Comparison of ENCODE assay signal across 17 cellular contexts in the genomic region with DNA sequence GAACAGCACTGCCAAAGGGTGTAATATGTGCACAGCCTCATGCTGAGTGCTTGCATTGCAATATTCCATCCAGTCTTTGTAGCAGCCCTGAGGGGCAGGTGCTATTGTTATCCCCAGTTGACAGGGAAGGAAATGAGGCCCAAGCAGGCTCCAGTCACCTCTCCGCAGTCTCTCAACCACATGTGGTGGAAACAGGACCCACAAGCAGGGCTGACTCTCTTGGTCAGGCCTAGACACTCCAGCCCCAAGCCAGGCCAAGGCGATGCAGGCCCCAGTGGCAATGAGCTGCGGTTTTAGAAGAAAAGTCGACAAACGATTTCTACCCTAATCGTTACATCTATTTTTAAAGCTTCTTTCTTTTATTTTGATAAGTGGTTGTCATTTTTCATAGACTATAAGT.
"Had no signal": no experiment of that assay in that cellular context is flagged by ENCODE, and none has a peak within 500 bp of the region (broad histone marks: within the 10 kb centered on the region; RNA-seq: fewer than 3 reads in every experiment).

No MANE protein-coding gene starts in this region.

- H3K27ac ChIP-seq: adrenal gland, coronary artery, epithelial cell of prostate, psoas muscle, upper lobe of left lung had no signal

- H3K4me3 ChIP-seq: adrenal gland, coronary artery, psoas muscle, upper lobe of left lung had no signal

- DNase-seq: activated B cell treated with CpG ODN at 0.5 μM for 24 hours; activated CD4-positive, alpha-beta T cell treated with anti-CD3 and anti-CD28 coated beads, Interleukin-2, amount 10 ng/mL, durations not matched to agents 7 days and 5 days; activated CD8-positive, alpha-beta memory T cell treated with anti-CD3 and anti-CD28 coated beads for 24 hours; activated naive CD4-positive, alpha-beta T cell treated with anti-CD3 and anti-CD28 coated beads, Interleukin-2, amount 50 U/mL, for 16 hours; adrenal gland; caudate nucleus; effector memory CD4-positive, alpha-beta T cell; kidney; psoas muscle; stimulated activated CD4-positive, alpha-beta T cell treated with anti-CD3 and anti-CD28 coated beads, Interleukin-2, amount 100 ng/mL, for 24 hours; stimulated activated naive B cell treated with anti-CD40 and anti-IgM and Interleukin-4, amounts not matched to agents 10 μg/mL and 1 μg/mL and 100 μg/mL, for 72 hours; substantia nigra had no signal

- FAIRE-seq: kidney had no signal

- H3K9me3 ChIP-seq: adrenal gland, psoas muscle, upper lobe of left lung had no signal

- H3K27ac Mint-ChIP-seq: activated B cell treated with CpG ODN at 0.5 μM for 24 hours; activated CD4-positive, alpha-beta T cell treated with anti-CD3 and anti-CD28 coated beads, Interleukin-2, amount 10 ng/mL, durations not matched to agents 7 days and 5 days; activated T-helper 2 cell treated with anti-CD3 and anti-CD28 coated beads, Interferon-gamma antibody, Interleukin-2, Interleukin-4, amounts not matched to agents 10 μg/mL and 5 μg/mL and 100 μg/mL, durations not matched to agents 14 hours and 24 hours and 36 hours; stimulated activated naive B cell treated with anti-CD40 and anti-IgM and Interleukin-4, amounts not matched to agents 10 μg/mL and 1 μg/mL and 100 μg/mL, for 72 hours had no signal

- ATAC-seq: psoas muscle; sciatic nerve; stimulated activated naive B cell treated with anti-CD40 and anti-IgM and Interleukin-4, amounts not matched to agents 10 μg/mL and 1 μg/mL and 100 μg/mL, for 72 hours had no signal

- H3K4me1 ChIP-seq: psoas muscle, upper lobe of left lung had no signal

- H3K36me3 ChIP-seq: adrenal gland, upper lobe of left lung had no signal

- H3K27me3 ChIP-seq: adrenal gland, upper lobe of left lung had no signal

- H3K4me3 Mint-ChIP-seq: activated B cell treated with CpG ODN at 0.5 μM for 24 hours; activated CD4-positive, alpha-beta T cell treated with anti-CD3 and anti-CD28 coated beads, Interleukin-2, amount 10 ng/mL, durations not matched to agents 7 days and 5 days; stimulated activated naive B cell treated with anti-CD40 and anti-IgM and Interleukin-4, amounts not matched to agents 10 μg/mL and 1 μg/mL and 100 μg/mL, for 72 hours had no signal

- H3K36me3 Mint-ChIP-seq: stimulated activated naive B cell treated with anti-CD40 and anti-IgM and Interleukin-4, amounts not matched to agents 10 μg/mL and 1 μg/mL and 100 μg/mL, for 72 hours had no signal

- H3K27me3 Mint-ChIP-seq: activated CD4-positive, alpha-beta T cell treated with anti-CD3 and anti-CD28 coated beads, Interleukin-2, amount 10 ng/mL, durations not matched to agents 7 days and 5 days had no signal

- H3K9me3 Mint-ChIP-seq: activated B cell treated with CpG ODN at 0.5 μM for 24 hours; activated CD4-positive, alpha-beta T cell treated with anti-CD3 and anti-CD28 coated beads, Interleukin-2, amount 10 ng/mL, durations not matched to agents 7 days and 5 days; activated T-helper 2 cell treated with anti-CD3 and anti-CD28 coated beads, Interferon-gamma antibody, Interleukin-2, Interleukin-4, amounts not matched to agents 10 μg/mL and 5 μg/mL and 100 μg/mL, durations not matched to agents 14 hours and 24 hours and 36 hours; stimulated activated naive B cell treated with anti-CD40 and anti-IgM and Interleukin-4, amounts not matched to agents 10 μg/mL and 1 μg/mL and 100 μg/mL, for 72 hours had no signal
